24 cellular contexts compared by ENCODE assay signal in genomic region chr10:113175756-113176651, GRCh38.
DNase-seq lines count a peak whose midpoint lies in the region; ATAC-seq and TF ChIP-seq lines count a peak whose summit lies in the region.
"Had no signal": no experiment of that assay in that cellular context is flagged by ENCODE, and none has a peak within 500 bp of the region (broad histone marks: within the 10 kb centered on the region; RNA-seq: fewer than 3 reads in every experiment).

No MANE protein-coding gene starts in this region.

- H3K9me3 Mint-ChIP-seq in activated CD4-positive, alpha-beta T cell treated with anti-CD3 and anti-CD28 coated beads, Interleukin-2, amount 10 ng/mL, durations not matched to agents 7 days and 5 days = no peaks in the 10 kb centered on the region
- H3K9me3 Mint-ChIP-seq: nephron progenitor cell; T-helper 2 cell treated with Interferon-gamma antibody and Interleukin-4, amounts not matched to agents 5 μg/mL and 100 μg/mL, for 36 hours had no signal

- TF ChIP-seq POLR2A in vagina (IDR thresholded peaks at IDR 0.05) = no peak

- intact Hi-C loops in vagina (cut with DNase I) = no loop called here

- WGBS in mesendoderm (ENCODE audit: extremely low coverage, insufficient coverage, low lambda C conversion rate) = no CpG with 5 or more reads among the region's 17 CpGs
- 86% methylated on average over 17 of the region's 17 CpGs for WGBS in hepatocyte (ENCODE audit: low lambda C conversion rate, missing lambda C conversion rate)

- H3K4me1 ChIP-seq in foreskin keratinocyte (no peaks in the 10 kb centered on the region), mesendoderm (ENCODE audit: control insufficient read depth, low read depth, low read length) (no peaks in the 10 kb centered on the region), vagina (no peaks in the 10 kb centered on the region), hepatocyte (ENCODE audit: insufficient read depth) (peaks cover 4% of the 10 kb centered on the region)
- H3K4me1 ChIP-seq: uterus had no signal

- no peak overlapping the region for H3K4me3 ChIP-seq in cardiac fibroblast (replicated peaks in 1 of 2; ENCODE audit: low read depth in 2 of 2, low read length in 2 of 2)
- no peak overlapping the region for H3K4me3 ChIP-seq in mesendoderm (ENCODE audit: low read length)
- H3K4me3 ChIP-seq in vagina = no peak overlapping the region
- no peak overlapping the region for H3K4me3 ChIP-seq in hepatocyte
- H3K4me3 ChIP-seq: thoracic aorta, uterus had no signal

- no peak overlapping the region for H2BK5ac ChIP-seq in mesendoderm (ENCODE audit: low read length)

- H3K9ac ChIP-seq in mesendoderm (ENCODE audit: low read length) = no peak overlapping the region

- H2BK120ac ChIP-seq in mesendoderm (ENCODE audit: low read depth, low read length) = no peak overlapping the region

- DNase-seq in cardiac fibroblast (ENCODE audit: low read depth in 2 of 2) = peak; percentile 15 to 19
- no peak for DNase-seq in foreskin keratinocyte
- peak; percentile 44 for DNase-seq in mesendoderm
- peak; percentile 43 to 80 for DNase-seq in vagina (ENCODE audit: extremely low spot score in 2 of 2)
- no peak for DNase-seq in hepatocyte (ENCODE audit: low spot score)
- no peak for DNase-seq in activated CD4-positive, alpha-beta T cell treated with anti-CD3 and anti-CD28 coated beads, Interleukin-2, amount 10 ng/mL, durations not matched to agents 7 days and 5 days
- DNase-seq: activated CD8-positive, alpha-beta T cell treated with anti-CD3 and anti-CD28 coated beads, Interleukin-2, amount 10 ng/mL, durations not matched to agents 7 days and 5 days; activated naive CD4-positive, alpha-beta T cell treated with anti-CD3 and anti-CD28 coated beads, Interleukin-2, amount 50 U/mL, for 16 hours; DMS153; effector memory CD4-positive, alpha-beta T cell; IMR-90; mammary epithelial cell; MV-4-11; NCI-H1436; NCI-H2081; NCI-H526 treated with DMSO at 0.1 percent for 48 hours; nephron progenitor cell; PC-3; stimulated activated CD4-positive, alpha-beta T cell treated with anti-CD3 and anti-CD28 coated beads, Interleukin-1b, Interleukin-23, amount 100 ng/mL, for 48 hours; stimulated activated naive CD8-positive, alpha-beta T cell treated with anti-CD3 and anti-CD28 coated beads, Interleukin-15, Interleukin-2, amounts not matched to agents 100 U/mL and 50 U/mL, for 24 hours; uterus had no signal

- H3K27ac ChIP-seq in foreskin keratinocyte = no peak overlapping the region
- no peak overlapping the region for H3K27ac ChIP-seq in mesendoderm (ENCODE audit: low read depth, low read length)
- no peak overlapping the region for H3K27ac ChIP-seq in vagina
- no peak overlapping the region for H3K27ac ChIP-seq in hepatocyte
- H3K27ac ChIP-seq: thoracic aorta had no signal

- POLR2A ChIA-PET in activated CD4-positive, alpha-beta T cell treated with anti-CD3 and anti-CD28 coated beads, Interleukin-2, amount 10 ng/mL, durations not matched to agents 7 days and 5 days (lab: Charles Lee) = no interaction called here

- no peak for TF ChIP-seq CTCF in cardiac fibroblast (IDR thresholded peaks at IDR 0.05; ENCODE audit: low read depth, low read length)
- TF ChIP-seq CTCF in foreskin keratinocyte (conservative IDR thresholded peaks at IDR 0.05) = no peak
- no peak for TF ChIP-seq CTCF in vagina (IDR thresholded peaks at IDR 0.05)
- no peak for TF ChIP-seq CTCF in hepatocyte (IDR thresholded peaks at IDR 0.05; ENCODE audit: poor library complexity)

- no peaks in the 10 kb centered on the region for H4K20me1 ChIP-seq in hepatocyte (ENCODE audit: insufficient read depth, poor library complexity, severe bottlenecking)

- H3K4me2 ChIP-seq in mesendoderm (ENCODE audit: low read length) (no peak overlapping the region), hepatocyte (no peak overlapping the region)

- ATAC-seq in foreskin keratinocyte (peak; percentile 27), HG03520 (IDR thresholded peaks at IDR 0.05; ENCODE audit: unreplicated experiment) (no peak)
- ATAC-seq: activated CD8-positive, alpha-beta T cell treated with anti-CD3 and anti-CD28 coated beads, Interleukin-2, amount 10 ng/mL, durations not matched to agents 7 days and 5 days; PC-3; stimulated activated naive CD8-positive, alpha-beta T cell treated with anti-CD3 and anti-CD28 coated beads, Interleukin-15, Interleukin-2, amounts not matched to agents 100 U/mL and 50 U/mL, for 24 hours had no signal

- no peak overlapping the region for H2AK5ac ChIP-seq in mesendoderm (ENCODE audit: low read length)

- H3K36me3 Mint-ChIP-seq in activated CD4-positive, alpha-beta T cell treated with anti-CD3 and anti-CD28 coated beads, Interleukin-2, amount 10 ng/mL, durations not matched to agents 7 days and 5 days (ENCODE audit: low read depth) = no peaks in the 10 kb centered on the region

- no peak overlapping the region for H3K27ac Mint-ChIP-seq in activated CD4-positive, alpha-beta T cell treated with anti-CD3 and anti-CD28 coated beads, Interleukin-2, amount 10 ng/mL, durations not matched to agents 7 days and 5 days
- H3K27ac Mint-ChIP-seq: activated CD8-positive, alpha-beta T cell treated with anti-CD3 and anti-CD28 coated beads, Interleukin-2, amount 10 ng/mL, durations not matched to agents 7 days and 5 days; nephron progenitor cell; T-helper 2 cell treated with Interferon-gamma antibody and Interleukin-4, amounts not matched to agents 5 μg/mL and 100 μg/mL, for 36 hours had no signal

- H3K4ac ChIP-seq in mesendoderm (ENCODE audit: low read depth, low read length) = no peak overlapping the region

- H3K4me1 Mint-ChIP-seq in activated CD4-positive, alpha-beta T cell treated with anti-CD3 and anti-CD28 coated beads, Interleukin-2, amount 10 ng/mL, durations not matched to agents 7 days and 5 days = no peaks in the 10 kb centered on the region

- no peaks in the 10 kb centered on the region for H3K9me3 ChIP-seq in vagina
- no peaks in the 10 kb centered on the region for H3K9me3 ChIP-seq in hepatocyte (ENCODE audit: low read depth)
- H3K9me3 ChIP-seq: thoracic aorta, uterus had no signal

- no peaks in the 10 kb centered on the region for H3K36me3 ChIP-seq in mesendoderm (ENCODE audit: control insufficient read depth, insufficient read depth, low read length)
- no peaks in the 10 kb centered on the region for H3K36me3 ChIP-seq in vagina
- H3K36me3 ChIP-seq in hepatocyte (replicated peaks; ENCODE audit: insufficient read depth, low read depth) = no peaks in the 10 kb centered on the region
- H3K36me3 ChIP-seq: thoracic aorta, uterus had no signal

- CTCF ChIA-PET in activated CD4-positive, alpha-beta T cell treated with anti-CD3 and anti-CD28 coated beads, Interleukin-2, amount 10 ng/mL, durations not matched to agents 7 days and 5 days (lab: Charles Lee) = no interaction called here

- no peak overlapping the region for H3K56ac ChIP-seq in mesendoderm (ENCODE audit: low read length)

- no peak overlapping the region for H4K5ac ChIP-seq in mesendoderm (ENCODE audit: low read length)

- no peak overlapping the region for H2AFZ ChIP-seq in hepatocyte

- H3K79me2 ChIP-seq in mesendoderm (ENCODE audit: control insufficient read depth, insufficient read depth, low read length) (no peaks in the 10 kb centered on the region), hepatocyte (no peaks in the 10 kb centered on the region)

- H3K23ac ChIP-seq in mesendoderm (ENCODE audit: low read length) = no peak overlapping the region

- H3K9me2 ChIP-seq in hepatocyte (replicated peaks; ENCODE audit: insufficient read depth) = no peaks in the 10 kb centered on the region

- H4K8ac ChIP-seq in mesendoderm (ENCODE audit: low read depth, low read length) = no peak overlapping the region

- H3K18ac ChIP-seq in mesendoderm (ENCODE audit: low read length) = no peak overlapping the region

- peaks cover 10% of the 10 kb centered on the region for H3K27me3 ChIP-seq in foreskin keratinocyte
- H3K27me3 ChIP-seq in mesendoderm (ENCODE audit: insufficient read depth, low read length, poor library complexity) = no peaks in the 10 kb centered on the region
- H3K27me3 ChIP-seq in vagina = no peaks in the 10 kb centered on the region
- H3K27me3 ChIP-seq in hepatocyte = no peaks in the 10 kb centered on the region
- H3K27me3 ChIP-seq: uterus had no signal

- no peaks in the 10 kb centered on the region for H3K79me1 ChIP-seq in mesendoderm (ENCODE audit: low read length)

- peaks cover 2% of the 10 kb centered on the region for H3K27me3 Mint-ChIP-seq in activated CD4-positive, alpha-beta T cell treated with anti-CD3 and anti-CD28 coated beads, Interleukin-2, amount 10 ng/mL, durations not matched to agents 7 days and 5 days

- no peak overlapping the region for H2BK15ac ChIP-seq in mesendoderm (replicated peaks; ENCODE audit: low read depth)

- H3K4me3 Mint-ChIP-seq in activated CD4-positive, alpha-beta T cell treated with anti-CD3 and anti-CD28 coated beads, Interleukin-2, amount 10 ng/mL, durations not matched to agents 7 days and 5 days = no peak overlapping the region
- H3K4me3 Mint-ChIP-seq: activated CD8-positive, alpha-beta T cell treated with anti-CD3 and anti-CD28 coated beads, Interleukin-2, amount 10 ng/mL, durations not matched to agents 7 days and 5 days; nephron progenitor cell; T-helper 2 cell treated with Interferon-gamma antibody and Interleukin-4, amounts not matched to agents 5 μg/mL and 100 μg/mL, for 36 hours had no signal

Comparison
In these comparisons a context has a peak if more than half of its experiments do, and no peak if none do; other contexts are left out.
1. DNase-seq: peak in cardiac fibroblast (2 of 2), mesendoderm (single experiment) and vagina (2 of 2); none in foreskin keratinocyte (0 of 2), hepatocyte (single experiment) and activated CD4-positive, alpha-beta T cell treated with anti-CD3 and anti-CD28 coated beads, Interleukin-2, amount 10 ng/mL, durations not matched to agents 7 days and 5 days (single experiment).